In the genomic region with DNA sequence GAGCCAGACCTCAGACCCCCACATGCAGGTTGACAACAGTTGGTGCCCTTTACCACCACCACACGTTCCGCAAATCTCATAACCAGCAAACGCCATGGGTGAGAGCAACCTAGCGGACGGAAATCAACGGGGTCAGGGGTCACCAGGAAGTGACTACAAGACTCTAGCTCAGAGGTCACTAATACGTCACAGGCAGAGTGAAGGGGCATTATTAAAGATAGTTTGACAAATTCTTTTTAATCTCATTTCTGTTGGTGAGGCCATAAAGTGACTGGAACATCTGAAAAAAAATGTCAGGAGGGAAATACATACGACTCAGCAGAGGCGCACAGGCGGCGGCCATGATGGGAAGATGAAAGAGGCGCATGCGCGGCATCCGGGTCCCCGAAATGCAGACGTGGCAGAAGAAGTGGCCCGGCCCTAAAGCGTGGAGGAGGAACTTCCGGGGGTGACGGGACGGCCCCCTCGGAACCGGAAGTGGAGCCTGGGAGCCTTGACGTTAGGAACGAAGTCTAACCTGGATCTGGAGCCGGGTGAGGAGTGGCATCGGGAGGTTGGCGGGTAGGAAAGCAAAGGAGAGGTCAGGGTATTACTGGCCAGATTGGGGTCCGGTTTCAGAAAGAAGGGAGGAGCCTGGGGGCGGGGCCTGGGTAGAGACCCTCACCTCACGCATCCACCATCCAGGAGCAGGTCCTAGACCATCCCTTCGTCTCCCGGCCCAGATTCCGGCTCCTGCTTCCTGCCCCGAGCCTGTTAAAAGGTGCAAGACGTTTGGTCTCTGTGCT, we compare ENCODE assay signal across 8 cellular contexts. TPM values are rescaled to one million over a fixed set of nuclear protein-coding genes. Genes with fewer than 3 reads are reported as not detected.
A peak's percentile ranks its signal among the peaks of the same experiment; 100 is the strongest.
DNase-seq lines count a peak whose midpoint lies in the region; ATAC-seq and TF ChIP-seq lines count a peak whose summit lies in the region.

A gene with protein sequence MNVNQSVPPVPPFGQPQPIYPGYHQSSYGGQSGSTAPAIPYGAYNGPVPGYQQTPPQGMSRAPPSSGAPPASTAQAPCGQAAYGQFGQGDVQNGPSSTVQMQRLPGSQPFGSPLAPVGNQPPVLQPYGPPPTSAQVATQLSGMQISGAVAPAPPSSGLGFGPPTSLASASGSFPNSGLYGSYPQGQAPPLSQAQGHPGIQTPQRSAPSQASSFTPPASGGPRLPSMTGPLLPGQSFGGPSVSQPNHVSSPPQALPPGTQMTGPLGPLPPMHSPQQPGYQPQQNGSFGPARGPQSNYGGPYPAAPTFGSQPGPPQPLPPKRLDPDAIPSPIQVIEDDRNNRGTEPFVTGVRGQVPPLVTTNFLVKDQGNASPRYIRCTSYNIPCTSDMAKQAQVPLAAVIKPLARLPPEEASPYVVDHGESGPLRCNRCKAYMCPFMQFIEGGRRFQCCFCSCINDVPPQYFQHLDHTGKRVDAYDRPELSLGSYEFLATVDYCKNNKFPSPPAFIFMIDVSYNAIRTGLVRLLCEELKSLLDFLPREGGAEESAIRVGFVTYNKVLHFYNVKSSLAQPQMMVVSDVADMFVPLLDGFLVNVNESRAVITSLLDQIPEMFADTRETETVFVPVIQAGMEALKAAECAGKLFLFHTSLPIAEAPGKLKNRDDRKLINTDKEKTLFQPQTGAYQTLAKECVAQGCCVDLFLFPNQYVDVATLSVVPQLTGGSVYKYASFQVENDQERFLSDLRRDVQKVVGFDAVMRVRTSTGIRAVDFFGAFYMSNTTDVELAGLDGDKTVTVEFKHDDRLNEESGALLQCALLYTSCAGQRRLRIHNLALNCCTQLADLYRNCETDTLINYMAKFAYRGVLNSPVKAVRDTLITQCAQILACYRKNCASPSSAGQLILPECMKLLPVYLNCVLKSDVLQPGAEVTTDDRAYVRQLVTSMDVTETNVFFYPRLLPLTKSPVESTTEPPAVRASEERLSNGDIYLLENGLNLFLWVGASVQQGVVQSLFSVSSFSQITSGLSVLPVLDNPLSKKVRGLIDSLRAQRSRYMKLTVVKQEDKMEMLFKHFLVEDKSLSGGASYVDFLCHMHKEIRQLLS (plus strand): TSS at position 468 of the 785 bp plus-strand sequence. CDS start 2,461 bp downstream, outside the sequence.

- peaks cover 42% of the 10 kb centered on the region for H3K4me1 Mint-ChIP-seq in activated CD4-positive, alpha-beta T cell treated with anti-CD3 and anti-CD28 coated beads for 36 hours

- TF ChIP-seq CTCF in choroid plexus epithelial cell (conservative IDR thresholded peaks at IDR 0.05; ENCODE audit: low read depth, low read length) (peak; percentile 17), kidney epithelial cell (IDR thresholded peaks at IDR 0.05; ENCODE audit: insufficient read depth, low read length, poor library complexity, severe bottlenecking) (no peak)

- H3K36me3 Mint-ChIP-seq in activated CD4-positive, alpha-beta T cell treated with anti-CD3 and anti-CD28 coated beads for 36 hours (ENCODE audit: low read depth) = peaks cover 8% of the 10 kb centered on the region

- H3K9me3 Mint-ChIP-seq in activated CD4-positive, alpha-beta T cell treated with anti-CD3 and anti-CD28 coated beads for 36 hours (ENCODE audit: low read depth) = no peaks in the 10 kb centered on the region

- H3K4me3 Mint-ChIP-seq in activated CD4-positive, alpha-beta T cell treated with anti-CD3 and anti-CD28 coated beads for 36 hours = peak within 1 kb of the TSS; percentile 95

- TF ChIP-seq POLR2A in GM19193 (IDR thresholded peaks at IDR 0.05; ENCODE audit: extremely low read depth, insufficient read depth, insufficient read length) = peak; percentile 86

- peak; percentile 98 for DNase-seq in AG20443 (ENCODE audit: low spot score)
- DNase-seq in NCI-H524 (lab: John Stamatoyannopoulos, UW) = peak; percentile 76 to 82
- peak; percentile 98 for DNase-seq in activated CD4-positive, alpha-beta T cell treated with anti-CD3 and anti-CD28 coated beads for 36 hours
- DNase-seq in choroid plexus epithelial cell (ENCODE audit: low read depth) = peak; percentile 98
- DNase-seq in kidney epithelial cell (ENCODE audit: low read depth) = peak; percentile 73
- DNase-seq in stimulated activated CD4-positive, alpha-beta T cell treated with anti-CD3 and anti-CD28 coated beads, Interleukin-15, amount 100 ng/mL, for 48 hours (ENCODE audit: low read depth in 2 of 2) = peak; percentile 89 to 92

- POLR2A ChIA-PET in activated CD4-positive, alpha-beta T cell treated with anti-CD3 and anti-CD28 coated beads for 36 hours (lab: Charles Lee) = interaction anchor here (0.7 to 3.9 kb wide), 7 partner anchors 14 to 648 kb away, joined by 3 to 28 read pairs (median 4); a partner anchor contains a TSS

- H3K27me3 ChIP-seq in kidney epithelial cell (ENCODE audit: control insufficient read depth, insufficient read depth, low read length) = no peaks in the 10 kb centered on the region

- ATAC-seq in HG03439 (IDR thresholded peaks at IDR 0.05; ENCODE audit: unreplicated experiment) = peak; percentile 86
- ATAC-seq in activated CD4-positive, alpha-beta T cell treated with anti-CD3 and anti-CD28 coated beads for 36 hours = peak; percentile 87

- intact Hi-C loops in activated CD4-positive, alpha-beta T cell treated with anti-CD3 and anti-CD28 coated beads for 36 hours (cut with DNase I, micrococcal nuclease) = loop anchor here (1.0 to 10.0 kb wide), 14 partner anchors 14 to 1389 kb away; partner anchors contain the start of genes ZSWIM8 (in 2 of the 2), ADK (in 1 of the 2), ANXA7 (in 1 of the 2) and DNAJB12 (in 1 of the 2)

- H3K36me3 ChIP-seq in kidney epithelial cell (ENCODE audit: control insufficient read depth, insufficient read depth, low read length) = peaks cover 1% of the 10 kb centered on the region

- no peaks in the 10 kb centered on the region for H3K27me3 Mint-ChIP-seq in activated CD4-positive, alpha-beta T cell treated with anti-CD3 and anti-CD28 coated beads for 36 hours

- H3K4me3 ChIP-seq in choroid plexus epithelial cell (ENCODE audit: low read depth, low read length) (peak within 1 kb of the TSS; percentile 77), kidney epithelial cell (ENCODE audit: low read depth, low read length) (peak within 1 kb of the TSS; percentile 99)

- CTCF ChIA-PET in activated CD4-positive, alpha-beta T cell treated with anti-CD3 and anti-CD28 coated beads for 36 hours (lab: Charles Lee) = interaction anchor here (1.0 to 2.2 kb wide), 7 partner anchors 10 to 118 kb away, joined by 3 to 9 read pairs (median 5); no protein-coding TSS in a partner anchor

- H3K27ac Mint-ChIP-seq in activated CD4-positive, alpha-beta T cell treated with anti-CD3 and anti-CD28 coated beads for 36 hours = peak within 1 kb of the TSS; percentile 100

RNA-seq across cellular contexts. Expression of the gene that starts here (rescaled TPM):
- 10 to 100 TPM; 84.6 to 88.2 TPM for total RNA-seq in activated CD4-positive, alpha-beta T cell treated with anti-CD3 and anti-CD28 coated beads for 36 hours
- total RNA-seq in kidney epithelial cell = 61.0 and 70.9 TPM in 2 replicates

Comparison
In these comparisons a context has a peak if more than half of its experiments do, and no peak if none do; other contexts are left out.
1. Peak in every context shown above with its lines: DNase-seq, ATAC-seq and H3K4me3 ChIP-seq.